In genomic region chr17:82551779-82552457, GRCh38 we compare ENCODE assay signal across 8 cellular contexts. TPM values are rescaled to one million over a fixed set of nuclear protein-coding genes. Genes with fewer than 3 reads are reported as not detected.
DNase-seq lines count a peak whose midpoint lies in the region; ATAC-seq and TF ChIP-seq lines count a peak whose summit lies in the region.

No MANE protein-coding gene starts in this region.

- H3K27me3 Mint-ChIP-seq in activated T-helper 17 cell treated with anti-CD3 and anti-CD28 coated beads, Interleukin-2, amount 50 U/mL, for 72 hours: no peaks in the 10 kb centered on the region
- H3K27me3 Mint-ChIP-seq in progenitor cell of endocrine pancreas: no peaks in the 10 kb centered on the region

- H3K9me3 ChIP-seq in RWPE2 (ENCODE audit: severe bottlenecking) (no peaks in the 10 kb centered on the region), aorta (ENCODE audit: control insufficient read depth, low read length) (no peaks in the 10 kb centered on the region)

- ATAC-seq in GM19395 (IDR thresholded peaks at IDR 0.05; ENCODE audit: unreplicated experiment) (peak; percentile 70), RWPE2 (ENCODE audit: low read depth) (peak; percentile 98), foreskin keratinocyte (peak; percentile 94), aorta (ENCODE audit: low FRiP score) (peak; percentile 83)
- ATAC-seq in activated T-helper 17 cell treated with anti-CD3 and anti-CD28 coated beads, Interleukin-2, amount 50 U/mL, for 72 hours (replicated peaks): peak; percentile 100

- peak; percentile 92 for TF ChIP-seq CTCF in RWPE2 (IDR thresholded peaks at IDR 0.05; ENCODE audit: poor library complexity, severe bottlenecking)
- TF ChIP-seq CTCF in foreskin keratinocyte (conservative IDR thresholded peaks at IDR 0.05): peak; percentile 93
- TF ChIP-seq CTCF in progenitor cell of endocrine pancreas (IDR thresholded peaks at IDR 0.05; ENCODE audit: unreplicated experiment): peak; percentile 64

- 8 to 10% methylated on average over 13 of the region's 13 CpGs for WGBS in aorta, 2 donors

- no peaks in the 10 kb centered on the region for H3K9me3 Mint-ChIP-seq in activated T-helper 17 cell treated with anti-CD3 and anti-CD28 coated beads, Interleukin-2, amount 50 U/mL, for 72 hours
- H3K9me3 Mint-ChIP-seq in progenitor cell of endocrine pancreas (ENCODE audit: low read depth): no peaks in the 10 kb centered on the region

- H3K4me1 Mint-ChIP-seq in activated T-helper 17 cell treated with anti-CD3 and anti-CD28 coated beads, Interleukin-2, amount 50 U/mL, for 72 hours: peaks cover 11% of the 10 kb centered on the region
- peaks cover 18% of the 10 kb centered on the region for H3K4me1 Mint-ChIP-seq in progenitor cell of endocrine pancreas (ENCODE audit: low read depth)

- H3K27ac ChIP-seq in RWPE2 (ENCODE audit: poor library complexity, severe bottlenecking) (no peak overlapping the region), foreskin keratinocyte (no peak overlapping the region), aorta (ENCODE audit: low read depth in 1 of 2, low read length in 2 of 2) (peak overlapping the region; percentile 53 to 72)

- peak; percentile 82 for DNase-seq in CD1c-positive myeloid dendritic cell (ENCODE audit: extremely low spot score)
- DNase-seq in HUDEP-2 (lab: John Stamatoyannopoulos, UW; ENCODE audit: unreplicated experiment in 76 of 76): peak in 70 of 76 experiments; percentile 11 to 81 (median 53)
- DNase-seq in RWPE2 (ENCODE audit: low spot score): peak; percentile 85
- DNase-seq in foreskin keratinocyte: peak in 1 of 2 donors; percentile 63
- DNase-seq in progenitor cell of endocrine pancreas (ENCODE audit: low spot score, unreplicated experiment): peak; percentile 40
- peak; percentile 85 to 91 for DNase-seq in aorta

- intact Hi-C loops in aorta (cut with DNase I): loop anchor here (5.0 to 10.0 kb wide), 6 partner anchors 50 to 200 kb away; partner anchors contain the start of genes CYBC1 (in 1 of the 2), HEXD (in 1 of the 2), NARF (in 1 of the 2) and OGFOD3 (in 1 of the 2)

- H3K4me1 ChIP-seq in RWPE2 (ENCODE audit: insufficient read depth, poor library complexity, severe bottlenecking) (no peaks in the 10 kb centered on the region), foreskin keratinocyte (peaks cover 9% of the 10 kb centered on the region), aorta (ENCODE audit: control insufficient read depth in 1 of 2, insufficient read depth in 2 of 2, low read length in 2 of 2) (peaks cover 0 to 2% of the 10 kb centered on the region in 2 donors)

- H3K27ac Mint-ChIP-seq in activated T-helper 17 cell treated with anti-CD3 and anti-CD28 coated beads, Interleukin-2, amount 50 U/mL, for 72 hours: peak overlapping the region; percentile 2
- peak overlapping the region; percentile 53 for H3K27ac Mint-ChIP-seq in progenitor cell of endocrine pancreas

- H3K36me3 ChIP-seq in RWPE2 (ENCODE audit: low read depth) (peaks cover 16% of the 10 kb centered on the region), aorta (ENCODE audit: control insufficient read depth in 1 of 2, insufficient read depth in 2 of 2, low read length in 1 of 2) (no peaks in the 10 kb centered on the region)

- no peaks in the 10 kb centered on the region for H3K27me3 ChIP-seq in RWPE2 (ENCODE audit: insufficient read depth, poor library complexity, severe bottlenecking)
- no peaks in the 10 kb centered on the region for H3K27me3 ChIP-seq in foreskin keratinocyte
- no peaks in the 10 kb centered on the region for H3K27me3 ChIP-seq in aorta (ENCODE audit: control insufficient read depth in 1 of 2, insufficient read depth in 2 of 2, low read length in 1 of 2)

- H3K4me3 ChIP-seq in RWPE2 (ENCODE audit: severe bottlenecking): no peak overlapping the region
- H3K4me3 ChIP-seq in aorta (ENCODE audit: low read length in 2 of 2): no peak overlapping the region

- H3K36me3 Mint-ChIP-seq in activated T-helper 17 cell treated with anti-CD3 and anti-CD28 coated beads, Interleukin-2, amount 50 U/mL, for 72 hours (ENCODE audit: low read depth): no peaks in the 10 kb centered on the region
- peaks cover 2% of the 10 kb centered on the region for H3K36me3 Mint-ChIP-seq in progenitor cell of endocrine pancreas (ENCODE audit: insufficient read depth)

- H3K4me3 Mint-ChIP-seq in activated T-helper 17 cell treated with anti-CD3 and anti-CD28 coated beads, Interleukin-2, amount 50 U/mL, for 72 hours: peak overlapping the region; percentile 16
- no peak overlapping the region for H3K4me3 Mint-ChIP-seq in progenitor cell of endocrine pancreas (ENCODE audit: low read depth)

RNA-seq across cellular contexts. Expression of gene FOXK2, which starts 32.4 kb away (rescaled TPM):
- 10 to 100 TPM; 38.2 to 59.4 TPM for total RNA-seq in activated T-helper 17 cell treated with anti-CD3 and anti-CD28 coated beads, Interleukin-2, amount 50 U/mL, for 72 hours
- total RNA-seq in foreskin keratinocyte (66.1 and 70.3 TPM in 2 replicates), progenitor cell of endocrine pancreas (71.8 and 76.6 TPM in 2 replicates), aorta (10 to 100 TPM; 52.0 to 58.8 TPM)
- polyA plus RNA-seq in foreskin keratinocyte (31.8 and 35.7 TPM in 2 replicates), aorta (10 to 100 TPM; 15.3 to 19.5 TPM)

Comparison
In these comparisons a context has a peak if more than half of its experiments do, and no peak if none do; other contexts are left out.
1. H3K27ac ChIP-seq: peak in aorta (2 of 2); none in RWPE2 (single experiment) and foreskin keratinocyte (single experiment).
2. Peak in every context shown above with its lines, with median percentiles within 50 percentile points of each other: ATAC-seq and CTCF ChIP-seq.